Comparison of ENCODE assay signal across 27 cellular contexts in genomic region chr4:4580494-4580893, GRCh38.
"Had no signal": no experiment of that assay in that cellular context is flagged by ENCODE, and none has a peak within 500 bp of the region (broad histone marks: within the 10 kb centered on the region; RNA-seq: fewer than 3 reads in every experiment).

No MANE protein-coding gene starts in this region.

- H3K9me3 ChIP-seq: stomach, suprapubic skin, testis, thoracic aorta, thyroid gland, tibial artery, tibial nerve, transverse colon, upper lobe of left lung, upper lobe of right lung, uterus, vagina had no signal

- FAIRE-seq: urothelium cell line had no signal

- H3K36me3 ChIP-seq: stomach, thoracic aorta, thyroid gland, tibial artery, tibial nerve, transverse colon, upper lobe of left lung, upper lobe of right lung, uterus, vagina had no signal

- DNase-seq: stimulated activated CD4-positive, alpha-beta T cell treated with anti-CD3 and anti-CD28 coated beads, Interleukin-2, amount 100 ng/mL, for 48 hours; stimulated activated CD4-positive, alpha-beta T cell treated with anti-CD3 and anti-CD28 coated beads, Interleukin-4, amount 100 ng/mL, for 1 hour; stimulated activated CD4-positive, alpha-beta T cell treated with anti-CD3 and anti-CD28 coated beads, Interleukin-4, amount 100 ng/mL, for 24 hours; stimulated activated CD4-positive, alpha-beta T cell treated with anti-CD3 and anti-CD28 coated beads, Interleukin-4, amount 100 ng/mL, for 4 hours; stimulated activated CD8-positive, alpha-beta memory T cell treated with anti-CD3 and anti-CD28 coated beads, Interleukin-4, amount 100 ng/mL, for 48 hours; stimulated activated naive B cell treated with anti-CD40 and anti-IgM and Interleukin-4, amounts not matched to agents 10 μg/mL and 1 μg/mL and 100 μg/mL, for 72 hours; stimulated activated naive CD4-positive, alpha-beta T cell; stimulated activated naive CD4-positive, alpha-beta T cell treated with Interleukin-2 at 50 U/mL for 16 hours; stimulated activated naive CD8-positive, alpha-beta T cell treated with anti-CD3 and anti-CD28 coated beads, Interleukin-15, amount 100 ng/mL, for 72 hours; stimulated activated naive CD8-positive, alpha-beta T cell treated with anti-CD3 and anti-CD28 coated beads, Interleukin-15, Interleukin-2, amounts not matched to agents 100 U/mL and 50 U/mL, for 24 hours; stomach; substantia nigra; testis; thyroid gland; tibial artery; transverse colon; trophoblast cell; upper lobe of left lung; upper lobe of right lung; uterus had no signal

- H3K27me3 ChIP-seq: stomach, suprapubic skin, testis, thyroid gland, tibial artery, tibial nerve, transverse colon, upper lobe of left lung, upper lobe of right lung, uterus, vagina had no signal

- H3K4me3 ChIP-seq: stomach, suprapubic skin, testis, thoracic aorta, thyroid gland, tibial artery, tibial nerve, transverse colon, upper lobe of left lung, upper lobe of right lung, uterus, vagina had no signal

- ATAC-seq: stimulated activated effector memory CD8-positive, alpha-beta T cell treated with anti-CD3 and anti-CD28 coated beads, Interleukin-12 subunit alpha, Interleukin-12 subunit beta, amount 100 ng/mL, for 72 hours; stimulated activated memory B cell treated with anti-CD40 and anti-IgM and Interleukin-4, amounts not matched to agents 10 μg/mL and 1 μg/mL and 100 μg/mL, for 72 hours; stimulated activated naive B cell treated with anti-CD40 and anti-IgM and Interleukin-4, amounts not matched to agents 10 μg/mL and 1 μg/mL and 100 μg/mL, for 72 hours; stimulated activated naive CD8-positive, alpha-beta T cell treated with anti-CD3 and anti-CD28 coated beads, Interleukin-15, amount 100 ng/mL, for 72 hours; stimulated activated naive CD8-positive, alpha-beta T cell treated with anti-CD3 and anti-CD28 coated beads, Interleukin-15, Interleukin-2, amounts not matched to agents 100 U/mL and 50 U/mL, for 24 hours; upper lobe of right lung had no signal

- H3K4me1 ChIP-seq: testis, thyroid gland, upper lobe of right lung, uterus had no signal

- H3K27ac ChIP-seq: stomach, suprapubic skin, testis, thoracic aorta, thyroid gland, tibial artery, tibial nerve, transverse colon, upper lobe of left lung, upper lobe of right lung, uterus, vagina had no signal
